Comparison of ENCODE assay signal across 13 cellular contexts in the genomic region with DNA sequence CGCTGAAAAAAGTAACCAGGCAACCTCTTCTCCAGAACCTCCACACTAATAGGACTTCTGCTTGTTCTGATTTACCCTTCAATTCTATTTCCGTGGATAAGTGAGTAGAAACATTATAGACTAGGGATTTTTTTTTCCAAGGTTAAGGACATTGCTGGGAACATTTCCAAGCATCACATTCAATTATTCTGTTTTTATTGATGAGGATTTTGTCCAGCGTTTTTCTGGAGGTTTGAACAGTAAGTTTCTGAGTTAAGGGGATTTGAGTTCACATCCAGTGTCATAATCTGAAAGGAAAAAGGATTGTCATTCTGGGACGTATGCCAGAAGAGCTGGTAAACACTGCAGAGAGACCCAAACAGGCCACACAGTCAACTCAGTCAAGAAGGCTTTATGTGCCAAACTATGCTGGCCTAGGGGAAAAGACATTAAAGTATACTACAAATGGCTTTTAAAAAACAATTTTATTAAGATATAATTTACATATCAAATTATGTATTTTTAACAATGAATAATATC. TPM values are rescaled to one million over a fixed set of nuclear protein-coding genes. Genes with fewer than 3 reads are reported as not detected.
A peak's percentile ranks its signal among the peaks of the same experiment; 100 is the strongest.
DNase-seq lines count a peak whose midpoint lies in the region; ATAC-seq and TF ChIP-seq lines count a peak whose summit lies in the region.
"Had no signal": no experiment of that assay in that cellular context is flagged by ENCODE, and none has a peak within 500 bp of the region (broad histone marks: within the 10 kb centered on the region; RNA-seq: fewer than 3 reads in every experiment).

No MANE protein-coding gene starts in this region.

- ATAC-seq in sciatic nerve = peak; percentile 50
- ATAC-seq in HG02840 (IDR thresholded peaks at IDR 0.05; ENCODE audit: low FRiP score, unreplicated experiment) = no peak
- ATAC-seq: pancreas had no signal

- DNase-seq in DMS 273 (lab: John Stamatoyannopoulos, UW; ENCODE audit: unreplicated experiment) = peak; percentile 35
- no peak for DNase-seq in DMS 273 treated with DMSO at 0.1 percent for 48 hours (lab: John Stamatoyannopoulos, UW)
- peak; percentile 45 for DNase-seq in RPMI7951 (ENCODE audit: low read depth)
- peak; percentile 48 for DNase-seq in fibroblast of mammary gland (ENCODE audit: low read depth)
- no peak for DNase-seq in sciatic nerve (ENCODE audit: low spot score)
- no peak for DNase-seq in activated T-cell treated with anti-CD3 and anti-CD28 coated beads, Interleukin-2, amount 50 U/mL, for 48 hours
- no peak for DNase-seq in OCI-M2 (lab: John Stamatoyannopoulos, UW; ENCODE audit: unreplicated experiment)
- DNase-seq: activated T-cell treated with anti-CD3 and anti-CD28 coated beads, Interleukin-2, amount 50 U/mL, for 1 hour; HCEC 1CT; NCI-H1436; pancreas; upper lobe of left lung had no signal

- TF ChIP-seq CTCF in fibroblast of mammary gland (conservative IDR thresholded peaks at IDR 0.05; ENCODE audit: control insufficient read depth, insufficient read depth, low read depth, low read length) = no peak

- intact Hi-C loops in sciatic nerve (cut with DNase I) = no loop called here

- H3K4me3 ChIP-seq in fibroblast of mammary gland (ENCODE audit: control insufficient read depth, low read depth, low read length) = no peak overlapping the region
- H3K4me3 ChIP-seq: pancreas, upper lobe of left lung had no signal

RNA-seq across cellular contexts. Expression of a gene that starts 28.2 kb away (rescaled TPM):
- 18.7 and 19.2 TPM in 2 replicates for total RNA-seq in RPMI7951 (2014; rRNA removed; shearing (Covaris generic))
- total RNA-seq in sciatic nerve = 35.0 TPM

RNA-seq across cellular contexts. Expression of a gene that starts 29.0 kb away (rescaled TPM):
- 44.8 and 52.7 TPM in 2 replicates for total RNA-seq in RPMI7951 (2014; rRNA removed; shearing (Covaris generic))
- 23.1 TPM for total RNA-seq in sciatic nerve

Comparison
In these comparisons a context has a peak if more than half of its experiments do, and no peak if none do; other contexts are left out.
1. DNase-seq: peak in DMS 273 (single experiment), RPMI7951 (single experiment) and fibroblast of mammary gland (single experiment); none in DMS 273 treated with DMSO at 0.1 percent for 48 hours (single experiment), sciatic nerve (single experiment), activated T-cell treated with anti-CD3 and anti-CD28 coated beads, Interleukin-2, amount 50 U/mL, for 48 hours (0 of 2) and OCI-M2 (single experiment).